ENCODE assay signal across 36 cellular contexts in the genomic region with DNA sequence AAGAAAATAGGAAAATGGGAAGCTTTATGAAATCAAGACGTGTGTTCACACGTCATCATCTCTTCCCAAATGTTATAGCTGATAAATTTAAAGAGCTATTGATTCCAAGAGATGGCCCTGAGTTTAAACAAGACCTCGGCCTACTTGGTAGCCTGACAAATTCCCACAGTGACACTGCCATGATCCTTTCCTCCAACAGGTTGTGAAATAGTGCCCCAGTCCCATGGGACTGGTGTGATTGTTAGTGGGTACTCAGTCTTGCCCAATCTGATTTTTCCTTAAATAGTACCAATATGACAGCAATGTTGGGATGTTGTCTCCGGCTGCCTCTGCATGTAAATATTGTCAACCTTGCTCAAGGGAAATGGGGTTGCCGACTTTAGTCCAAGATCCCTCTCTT. TPM values are rescaled to one million over a fixed set of nuclear protein-coding genes. Genes with fewer than 3 reads are reported as not detected.
"Had no signal": no experiment of that assay in that cellular context is flagged by ENCODE, and none has a peak within 500 bp of the region (broad histone marks: within the 10 kb centered on the region; RNA-seq: fewer than 3 reads in every experiment).

No MANE protein-coding gene starts in this region.

- H3K27ac Mint-ChIP-seq: immature natural killer cell; mesothelial cell of epicardium; naive B cell; natural killer cell; nephron progenitor cell; neural progenitor cell; progenitor cell of endocrine pancreas; stimulated activated memory B cell treated with anti-CD40 and anti-IgM and Interleukin-4, amounts not matched to agents 10 μg/mL and 1 μg/mL and 100 μg/mL, for 72 hours; type B pancreatic cell had no signal

- H3K4me1 ChIP-seq: left ventricle myocardium inferior, neural progenitor cell, right atrium auricular region, suprapubic skin, tibial artery, uterus had no signal

- H3K4me2 ChIP-seq: neural progenitor cell, smooth muscle cell had no signal

- ATAC-seq: natural killer cell; stimulated activated memory B cell treated with anti-CD40 and anti-IgM and Interleukin-4, amounts not matched to agents 10 μg/mL and 1 μg/mL and 100 μg/mL, for 72 hours had no signal

- DNase-seq: hypothalamus; immature natural killer cell; kidney; left colon; left ventricle myocardium inferior; naive B cell; natural killer cell; nephron progenitor cell; occipital lobe; sigmoid colon; stimulated activated CD4-positive, alpha-beta T cell treated with anti-CD3 and anti-CD28 coated beads, Interleukin-1b, Interleukin-23, amount 100 ng/mL, for 48 hours; stimulated activated CD4-positive, alpha-beta T cell treated with anti-CD3 and anti-CD28 coated beads, Interleukin-2, amount 100 ng/mL, for 48 hours; stimulated activated CD4-positive, alpha-beta T cell treated with anti-CD3 and anti-CD28 coated beads, Interleukin-4, amount 100 ng/mL, for 4 hours; stimulated activated CD8-positive, alpha-beta memory T cell treated with anti-CD3 and anti-CD28 coated beads, Interleukin-4, amount 100 ng/mL, for 48 hours; stimulated activated naive CD4-positive, alpha-beta T cell treated with Interleukin-2 at 50 U/mL for 16 hours; stomach; tibial artery; uterus had no signal

- H3K27me3 Mint-ChIP-seq: naive B cell; progenitor cell of endocrine pancreas; stimulated activated memory B cell treated with anti-CD40 and anti-IgM and Interleukin-4, amounts not matched to agents 10 μg/mL and 1 μg/mL and 100 μg/mL, for 72 hours; type B pancreatic cell had no signal

- H3K79me2 ChIP-seq: parathyroid adenoma had no signal

- H3K4me3 ChIP-seq: left ventricle myocardium inferior, lung, neural progenitor cell, right atrium auricular region, sigmoid colon, smooth muscle cell, stomach, suprapubic skin, thoracic aorta, tibial artery, uterus had no signal

- H3K9me3 Mint-ChIP-seq: immature natural killer cell; mesothelial cell of epicardium; naive B cell; natural killer cell; stimulated activated memory B cell treated with anti-CD40 and anti-IgM and Interleukin-4, amounts not matched to agents 10 μg/mL and 1 μg/mL and 100 μg/mL, for 72 hours; type B pancreatic cell had no signal

- H3K9ac ChIP-seq: neural progenitor cell, parathyroid adenoma had no signal

- H3K36me3 ChIP-seq: neural progenitor cell, neutrophil, right atrium auricular region, sigmoid colon, suprapubic skin, thoracic aorta, uterus had no signal

- H3K27ac ChIP-seq: neural progenitor cell, neutrophil, parathyroid adenoma, sigmoid colon, stomach, suprapubic skin, thoracic aorta, tibial artery, uterus had no signal

- H3K9me3 ChIP-seq: left ventricle myocardium inferior, neutrophil, right atrium auricular region, sigmoid colon, stomach, suprapubic skin, thoracic aorta, tibial artery, uterus had no signal

- H3K4me1 Mint-ChIP-seq: immature natural killer cell; natural killer cell; neural progenitor cell; stimulated activated memory B cell treated with anti-CD40 and anti-IgM and Interleukin-4, amounts not matched to agents 10 μg/mL and 1 μg/mL and 100 μg/mL, for 72 hours had no signal

- H3K36me3 Mint-ChIP-seq: mesothelial cell of epicardium, naive B cell, natural killer cell, neural progenitor cell, type B pancreatic cell had no signal

- H2AFZ ChIP-seq: neural progenitor cell, parathyroid adenoma had no signal

- H3K27me3 ChIP-seq: neural progenitor cell, neutrophil, right atrium auricular region, sigmoid colon, stomach, suprapubic skin, tibial artery, uterus had no signal

- FAIRE-seq: islet of Langerhans, kidney had no signal

- H3K4me3 Mint-ChIP-seq: immature natural killer cell; mesothelial cell of epicardium; naive B cell; natural killer cell; nephron progenitor cell; neural progenitor cell; stimulated activated memory B cell treated with anti-CD40 and anti-IgM and Interleukin-4, amounts not matched to agents 10 μg/mL and 1 μg/mL and 100 μg/mL, for 72 hours; type B pancreatic cell had no signal

RNA-seq across cellular contexts. Expression of gene CAGE1, which starts 34.5 kb away (rescaled TPM):
- total RNA-seq: kidney, left ventricle myocardium inferior, lower leg skin, progenitor cell of endocrine pancreas, renal cortical epithelial cell, right atrium auricular region, sigmoid colon, skeletal muscle tissue, smooth muscle cell, stomach, subcutaneous adipose tissue, suprapubic skin, thoracic aorta, ureter had no signal
- polyA plus RNA-seq: lung, smooth muscle cell, stomach had no signal
